Comparison of ENCODE assay signal across 1 cellular context in genomic region chr10:102782698-102783540, GRCh38.
A peak's percentile ranks its signal among the peaks of the same experiment; 100 is the strongest.
TF ChIP-seq lines count a peak whose summit lies in the region.

No MANE protein-coding gene starts in this region.

TF ChIP-seq in K562, 482 proteins besides CTCF, POLR2A, EP300 and RAD21:
- TF ChIP-seq, protein P1, sequence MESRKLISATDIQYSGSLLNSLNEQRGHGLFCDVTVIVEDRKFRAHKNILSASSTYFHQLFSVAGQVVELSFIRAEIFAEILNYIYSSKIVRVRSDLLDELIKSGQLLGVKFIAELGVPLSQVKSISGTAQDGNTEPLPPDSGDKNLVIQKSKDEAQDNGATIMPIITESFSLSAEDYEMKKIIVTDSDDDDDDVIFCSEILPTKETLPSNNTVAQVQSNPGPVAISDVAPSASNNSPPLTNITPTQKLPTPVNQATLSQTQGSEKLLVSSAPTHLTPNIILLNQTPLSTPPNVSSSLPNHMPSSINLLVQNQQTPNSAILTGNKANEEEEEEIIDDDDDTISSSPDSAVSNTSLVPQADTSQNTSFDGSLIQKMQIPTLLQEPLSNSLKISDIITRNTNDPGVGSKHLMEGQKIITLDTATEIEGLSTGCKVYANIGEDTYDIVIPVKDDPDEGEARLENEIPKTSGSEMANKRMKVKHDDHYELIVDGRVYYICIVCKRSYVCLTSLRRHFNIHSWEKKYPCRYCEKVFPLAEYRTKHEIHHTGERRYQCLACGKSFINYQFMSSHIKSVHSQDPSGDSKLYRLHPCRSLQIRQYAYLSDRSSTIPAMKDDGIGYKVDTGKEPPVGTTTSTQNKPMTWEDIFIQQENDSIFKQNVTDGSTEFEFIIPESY (CRISPR knock-in tag; IDR thresholded peaks at IDR 0.05), result no peak
- TF ChIP-seq HLTF (IDR thresholded peaks at IDR 0.05), result no peak
- TF ChIP-seq MAZ (CRISPR knock-in tag; conservative IDR thresholded peaks at IDR 0.05 in 1 of 2, IDR thresholded peaks at IDR 0.05 in 1 of 2), result peak in 1 of 2 experiments; percentile 40; a peak in 1 of 4 replicates
- TF ChIP-seq ZNF274 (IDR thresholded peaks at IDR 0.05; ENCODE audit: borderline replicate concordance, low read depth, low read length), result no peak
- no peak for TF ChIP-seq U2AF1 (optimal IDR thresholded peaks at IDR 0.05; ENCODE audit: low read depth, low read length)
- TF ChIP-seq, protein P2, sequence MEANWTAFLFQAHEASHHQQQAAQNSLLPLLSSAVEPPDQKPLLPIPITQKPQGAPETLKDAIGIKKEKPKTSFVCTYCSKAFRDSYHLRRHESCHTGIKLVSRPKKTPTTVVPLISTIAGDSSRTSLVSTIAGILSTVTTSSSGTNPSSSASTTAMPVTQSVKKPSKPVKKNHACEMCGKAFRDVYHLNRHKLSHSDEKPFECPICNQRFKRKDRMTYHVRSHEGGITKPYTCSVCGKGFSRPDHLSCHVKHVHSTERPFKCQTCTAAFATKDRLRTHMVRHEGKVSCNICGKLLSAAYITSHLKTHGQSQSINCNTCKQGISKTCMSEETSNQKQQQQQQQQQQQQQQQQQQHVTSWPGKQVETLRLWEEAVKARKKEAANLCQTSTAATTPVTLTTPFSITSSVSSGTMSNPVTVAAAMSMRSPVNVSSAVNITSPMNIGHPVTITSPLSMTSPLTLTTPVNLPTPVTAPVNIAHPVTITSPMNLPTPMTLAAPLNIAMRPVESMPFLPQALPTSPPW (CRISPR knock-in tag; IDR thresholded peaks at IDR 0.05), result peak; percentile 28; the same call in 1 of the 2 replicates
- no peak for TF ChIP-seq CHD1 (IDR thresholded peaks at IDR 0.05; ENCODE audit: low read length)
- TF ChIP-seq PHB2 (IDR thresholded peaks at IDR 0.05; ENCODE audit: low read depth), result no peak
